Comparison of ENCODE assay signal across 22 cellular contexts in the genomic region with DNA sequence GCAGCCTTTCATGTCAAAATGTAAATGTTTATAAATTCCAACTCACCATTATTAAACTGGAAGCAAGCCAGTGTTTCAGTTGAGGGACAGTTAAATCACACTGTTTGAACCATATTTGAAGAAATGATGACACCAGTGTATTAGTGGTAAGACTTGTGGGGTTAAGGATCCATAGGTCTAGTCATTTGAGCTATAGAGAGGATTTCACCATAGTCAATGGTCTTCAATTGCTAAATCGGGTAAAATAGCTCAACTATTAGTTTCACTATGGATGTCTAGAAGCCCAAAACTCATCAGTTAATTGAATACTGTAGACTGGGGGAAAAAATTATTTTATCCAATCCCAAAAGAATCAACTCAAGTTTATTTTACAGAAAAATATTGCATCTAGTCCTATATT.
DNase-seq lines count a peak whose midpoint lies in the region; ATAC-seq, FAIRE-seq and TF ChIP-seq lines count a peak whose summit lies in the region.
"Had no signal": no experiment of that assay in that cellular context is flagged by ENCODE, and none has a peak within 500 bp of the region (broad histone marks: within the 10 kb centered on the region; RNA-seq: fewer than 3 reads in every experiment).

No MANE protein-coding gene starts in this region.

- no peak for TF ChIP-seq CTCF in GM12878 (IDR thresholded peaks at IDR 0.05 in 2 of 3, conservative IDR thresholded peaks at IDR 0.05 in 1 of 3; ENCODE audit: control insufficient read depth in 2 of 3, extremely low read depth in 1 of 3, insufficient read depth in 1 of 3, low read depth in 3 of 3, low read length in 3 of 3)

- no peaks in the 10 kb centered on the region; a peak in 1 of 4 replicates for H3K27me3 ChIP-seq in GM12878 (replicated peaks in 1 of 2; ENCODE audit: control insufficient read depth in 2 of 2, insufficient read depth in 2 of 2, low read length in 1 of 2)
- H3K27me3 ChIP-seq: SJCRH30 had no signal

- in situ Hi-C loops in GM12878 (cut with MboI), result no loop called here

- SMC1A ChIA-PET in GM12878 (lab: Charles Lee; ENCODE audit: uncharacterized antibody, unreplicated experiment), result interaction anchor here (1.3 kb wide), 1 partner anchor 64 kb away, joined by 3 read pairs; no protein-coding TSS in a partner anchor

- no peak overlapping the region for H3K9ac ChIP-seq in GM12878 (ENCODE audit: control insufficient read depth, insufficient read depth, low read length)

- peak; percentile 98 for ATAC-seq in GM18907 (IDR thresholded peaks at IDR 0.05; ENCODE audit: unreplicated experiment)
- ATAC-seq in HG02642 (IDR thresholded peaks at IDR 0.05; ENCODE audit: poor library complexity, unreplicated experiment), result peak; percentile 50
- ATAC-seq in HG03135 (IDR thresholded peaks at IDR 0.05; ENCODE audit: unreplicated experiment), result peak; percentile 88
- peak; percentile 19; the same call in 2 of the 3 replicates for ATAC-seq in GM12878
- ATAC-seq in HG02852 (IDR thresholded peaks at IDR 0.05; ENCODE audit: unreplicated experiment), result no peak
- no peak for ATAC-seq in GM21526 (IDR thresholded peaks at IDR 0.05; ENCODE audit: low FRiP score, unreplicated experiment)
- ATAC-seq: K562 had no signal

- no peaks in the 10 kb centered on the region for H3K36me3 ChIP-seq in GM12878 (ENCODE audit: control insufficient read depth in 2 of 2, insufficient read depth in 2 of 2, low read length in 1 of 2)
- H3K36me3 ChIP-seq: SJCRH30 had no signal

- no peak for TF ChIP-seq EP300 in GM12878 (IDR thresholded peaks at IDR 0.05; ENCODE audit: borderline replicate concordance in 1 of 2, control insufficient read depth in 1 of 2, low read depth in 2 of 2, low read length in 2 of 2)

- H3K9me3 ChIP-seq in GM12878 (replicated peaks; ENCODE audit: control insufficient read depth, insufficient read depth, low read length), result no peaks in the 10 kb centered on the region
- H3K9me3 ChIP-seq: SJCRH30 had no signal

- CTCF ChIA-PET in GM12878 (lab: Yijun Ruan, JAX), result no interaction called here

- H2AFZ ChIP-seq in GM12878 (ENCODE audit: control insufficient read depth, low read depth, low read length), result no peak overlapping the region

- RAD21 ChIA-PET in GM12878 (lab: Charles Lee; ENCODE audit: unreplicated experiment), result no interaction called here

- no peak overlapping the region for H3K4me2 ChIP-seq in GM12878 (ENCODE audit: control insufficient read depth, insufficient read depth)

- no peaks in the 10 kb centered on the region for H4K20me1 ChIP-seq in GM12878 (ENCODE audit: control insufficient read depth, insufficient read depth)

- no peaks in the 10 kb centered on the region for H3K4me1 ChIP-seq in GM12878 (ENCODE audit: control insufficient read depth, insufficient read depth, low read length)
- H3K4me1 ChIP-seq: SJCRH30 had no signal

- TF ChIP-seq RAD21 in GM12878 (IDR thresholded peaks at IDR 0.05; ENCODE audit: insufficient read depth, low read depth, low read length), result no peak

- DNase-seq in GM12878 (ENCODE audit: low read depth, low spot score) (no peak), ureter (ENCODE audit: low spot score) (no peak)
- DNase-seq: AML-193; Calu3; CD4-positive, CD25-positive, alpha-beta regulatory T cell; HFFc6; NCI-H1436 treated with DMSO at 0.1 percent for 48 hours; NCI-H2081 treated with DMSO at 0.1 percent for 48 hours; NCI-H2227 treated with DMSO at 0.1 percent for 48 hours; NCI-H524 treated with DMSO at 0.1 percent for 48 hours; OCI-M1; RPMI8226; SJCRH30; T-helper 9 cell had no signal

- FAIRE-seq in GM12878 (lab: Jason Lieb, UNC), result no peak
- FAIRE-seq: H1, K562 had no signal

- WGBS in GM12878 (ENCODE audit: insufficient coverage, insufficient replicate concordance, low lambda C conversion rate, missing lambda C conversion rate), result 44% methylated on average over 1 of the region's 1 CpG

- no TSS peak for BruUV-seq in GM12878 (replicated peaks; lab: Mats Ljungman, UMichigan)

- H3K27ac ChIP-seq in GM12878 (ENCODE audit: control insufficient read depth, insufficient read depth), result no peak overlapping the region
- H3K27ac ChIP-seq: HL-60, SJCRH30 had no signal

- H3K4me3 ChIP-seq in GM12878, result no peak overlapping the region
- H3K4me3 ChIP-seq: K562, SJCRH30 had no signal

- no peak for TF ChIP-seq POLR2A in GM12878 (IDR thresholded peaks at IDR 0.05; ENCODE audit: low read depth, low read length)

- POLR2A ChIA-PET in GM12878 (lab: Charles Lee), result no interaction called here

- no peaks in the 10 kb centered on the region for H3K79me2 ChIP-seq in GM12878 (ENCODE audit: control insufficient read depth, insufficient read depth, low read length)

- intact Hi-C loops in GM12878 (cut with micrococcal nuclease; ENCODE audit: unreplicated experiment), result no loop called here

TF ChIP-seq in GM12878, 131 proteins besides CTCF, POLR2A, EP300 and RAD21 (continues in another document):
- TF ChIP-seq, protein P1, sequence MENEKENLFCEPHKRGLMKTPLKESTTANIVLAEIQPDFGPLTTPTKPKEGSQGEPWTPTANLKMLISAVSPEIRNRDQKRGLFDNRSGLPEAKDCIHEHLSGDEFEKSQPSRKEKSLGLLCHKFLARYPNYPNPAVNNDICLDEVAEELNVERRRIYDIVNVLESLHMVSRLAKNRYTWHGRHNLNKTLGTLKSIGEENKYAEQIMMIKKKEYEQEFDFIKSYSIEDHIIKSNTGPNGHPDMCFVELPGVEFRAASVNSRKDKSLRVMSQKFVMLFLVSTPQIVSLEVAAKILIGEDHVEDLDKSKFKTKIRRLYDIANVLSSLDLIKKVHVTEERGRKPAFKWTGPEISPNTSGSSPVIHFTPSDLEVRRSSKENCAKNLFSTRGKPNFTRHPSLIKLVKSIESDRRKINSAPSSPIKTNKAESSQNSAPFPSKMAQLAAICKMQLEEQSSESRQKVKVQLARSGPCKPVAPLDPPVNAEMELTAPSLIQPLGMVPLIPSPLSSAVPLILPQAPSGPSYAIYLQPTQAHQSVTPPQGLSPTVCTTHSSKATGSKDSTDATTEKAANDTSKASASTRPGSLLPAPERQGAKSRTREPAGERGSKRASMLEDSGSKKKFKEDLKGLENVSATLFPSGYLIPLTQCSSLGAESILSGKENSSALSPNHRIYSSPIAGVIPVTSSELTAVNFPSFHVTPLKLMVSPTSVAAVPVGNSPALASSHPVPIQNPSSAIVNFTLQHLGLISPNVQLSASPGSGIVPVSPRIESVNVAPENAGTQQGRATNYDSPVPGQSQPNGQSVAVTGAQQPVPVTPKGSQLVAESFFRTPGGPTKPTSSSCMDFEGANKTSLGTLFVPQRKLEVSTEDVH (IDR thresholded peaks at IDR 0.05; ENCODE audit: low read depth, partially characterized antibody), result no peak
- TF ChIP-seq TBL1XR1 (IDR thresholded peaks at IDR 0.05; ENCODE audit: low read depth, low read length), result no peak
- TF ChIP-seq, protein P2, sequence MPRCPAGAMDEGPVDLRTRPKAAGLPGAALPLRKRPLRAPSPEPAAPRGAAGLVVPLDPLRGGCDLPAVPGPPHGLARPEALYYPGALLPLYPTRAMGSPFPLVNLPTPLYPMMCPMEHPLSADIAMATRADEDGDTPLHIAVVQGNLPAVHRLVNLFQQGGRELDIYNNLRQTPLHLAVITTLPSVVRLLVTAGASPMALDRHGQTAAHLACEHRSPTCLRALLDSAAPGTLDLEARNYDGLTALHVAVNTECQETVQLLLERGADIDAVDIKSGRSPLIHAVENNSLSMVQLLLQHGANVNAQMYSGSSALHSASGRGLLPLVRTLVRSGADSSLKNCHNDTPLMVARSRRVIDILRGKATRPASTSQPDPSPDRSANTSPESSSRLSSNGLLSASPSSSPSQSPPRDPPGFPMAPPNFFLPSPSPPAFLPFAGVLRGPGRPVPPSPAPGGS (IDR thresholded peaks at IDR 0.05; ENCODE audit: borderline replicate concordance, insufficient read depth, low read depth, low read length, poor library complexity, severe bottlenecking), result no peak
- no peak for TF ChIP-seq SUPT20H (IDR thresholded peaks at IDR 0.05; ENCODE audit: borderline replicate concordance, control insufficient read depth, low read depth, low read length)
- TF ChIP-seq ZZZ3 (IDR thresholded peaks at IDR 0.05; ENCODE audit: control insufficient read depth, insufficient read length, low read depth), result no peak
- TF ChIP-seq IKZF2 (IDR thresholded peaks at IDR 0.05), result no peak
- no peak for TF ChIP-seq SUZ12 (IDR thresholded peaks at IDR 0.05; ENCODE audit: unreplicated experiment)
- TF ChIP-seq RCOR1 (conservative IDR thresholded peaks at IDR 0.05; ENCODE audit: low read depth, low read length), result no peak
- TF ChIP-seq, protein P3, sequence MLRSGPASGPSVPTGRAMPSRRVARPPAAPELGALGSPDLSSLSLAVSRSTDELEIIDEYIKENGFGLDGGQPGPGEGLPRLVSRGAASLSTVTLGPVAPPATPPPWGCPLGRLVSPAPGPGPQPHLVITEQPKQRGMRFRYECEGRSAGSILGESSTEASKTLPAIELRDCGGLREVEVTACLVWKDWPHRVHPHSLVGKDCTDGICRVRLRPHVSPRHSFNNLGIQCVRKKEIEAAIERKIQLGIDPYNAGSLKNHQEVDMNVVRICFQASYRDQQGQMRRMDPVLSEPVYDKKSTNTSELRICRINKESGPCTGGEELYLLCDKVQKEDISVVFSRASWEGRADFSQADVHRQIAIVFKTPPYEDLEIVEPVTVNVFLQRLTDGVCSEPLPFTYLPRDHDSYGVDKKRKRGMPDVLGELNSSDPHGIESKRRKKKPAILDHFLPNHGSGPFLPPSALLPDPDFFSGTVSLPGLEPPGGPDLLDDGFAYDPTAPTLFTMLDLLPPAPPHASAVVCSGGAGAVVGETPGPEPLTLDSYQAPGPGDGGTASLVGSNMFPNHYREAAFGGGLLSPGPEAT (IDR thresholded peaks at IDR 0.05; ENCODE audit: low read depth), result no peak
- TF ChIP-seq, protein P4, sequence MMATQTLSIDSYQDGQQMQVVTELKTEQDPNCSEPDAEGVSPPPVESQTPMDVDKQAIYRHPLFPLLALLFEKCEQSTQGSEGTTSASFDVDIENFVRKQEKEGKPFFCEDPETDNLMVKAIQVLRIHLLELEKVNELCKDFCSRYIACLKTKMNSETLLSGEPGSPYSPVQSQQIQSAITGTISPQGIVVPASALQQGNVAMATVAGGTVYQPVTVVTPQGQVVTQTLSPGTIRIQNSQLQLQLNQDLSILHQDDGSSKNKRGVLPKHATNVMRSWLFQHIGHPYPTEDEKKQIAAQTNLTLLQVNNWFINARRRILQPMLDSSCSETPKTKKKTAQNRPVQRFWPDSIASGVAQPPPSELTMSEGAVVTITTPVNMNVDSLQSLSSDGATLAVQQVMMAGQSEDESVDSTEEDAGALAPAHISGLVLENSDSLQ (IDR thresholded peaks at IDR 0.05), result no peak
- no peak for TF ChIP-seq STAT1 (conservative IDR thresholded peaks at IDR 0.05)
- TF ChIP-seq CBX3 (IDR thresholded peaks at IDR 0.05; ENCODE audit: borderline replicate concordance, low read depth), result no peak
- TF ChIP-seq, protein P5, sequence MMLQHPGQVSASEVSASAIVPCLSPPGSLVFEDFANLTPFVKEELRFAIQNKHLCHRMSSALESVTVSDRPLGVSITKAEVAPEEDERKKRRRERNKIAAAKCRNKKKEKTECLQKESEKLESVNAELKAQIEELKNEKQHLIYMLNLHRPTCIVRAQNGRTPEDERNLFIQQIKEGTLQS (IDR thresholded peaks at IDR 0.05; ENCODE audit: borderline replicate concordance, extremely low read depth, low read depth, low read length), result no peak
- TF ChIP-seq BRCA1 (IDR thresholded peaks at IDR 0.05; ENCODE audit: low read depth, low read length), result no peak

Comparison
In these comparisons a context has a peak if more than half of its experiments do, and no peak if none do; other contexts are left out.
1. ATAC-seq: peak in GM18907 (single experiment), HG02642 (single experiment), HG03135 (single experiment) and GM12878 (single experiment); none in HG02852 (single experiment) and GM21526 (single experiment).